Comparison of ENCODE assay signal across 27 cellular contexts in genomic region chr22:45477366-45478107, GRCh38. TPM values are rescaled to one million over a fixed set of nuclear protein-coding genes. Genes with fewer than 3 reads are reported as not detected.
DNase-seq lines count a peak whose midpoint lies in the region; ATAC-seq and TF ChIP-seq lines count a peak whose summit lies in the region.
"Had no signal": no experiment of that assay in that cellular context is flagged by ENCODE, and none has a peak within 500 bp of the region (broad histone marks: within the 10 kb centered on the region; RNA-seq: fewer than 3 reads in every experiment).

No MANE protein-coding gene starts in this region.

- no peaks in the 10 kb centered on the region for H3K9me3 ChIP-seq in ascending aorta
- no peaks in the 10 kb centered on the region for H3K9me3 ChIP-seq in lower lobe of right lung
- H3K9me3 ChIP-seq in testis: no peaks in the 10 kb centered on the region
- H3K9me3 ChIP-seq: esophagus squamous epithelium, suprapubic skin had no signal

- H3K36me3 ChIP-seq in ascending aorta (no peaks in the 10 kb centered on the region), lower lobe of right lung (no peaks in the 10 kb centered on the region), testis (ENCODE audit: low read depth, missing control alignments) (no peaks in the 10 kb centered on the region)
- H3K36me3 ChIP-seq: esophagus squamous epithelium, suprapubic skin had no signal

- H3K4me1 ChIP-seq in ascending aorta (peaks cover 5 to 24% of the 10 kb centered on the region in 2 donors), lower lobe of right lung (no peaks in the 10 kb centered on the region), testis (peaks cover 26% of the 10 kb centered on the region)

- 60 to 64% methylated on average over 7 of the region's 7 CpGs for WGBS in testis, 2 donors

- intact Hi-C loops in ascending aorta (cut with DNase I) (loop anchor here (2.0 to 5.0 kb wide), 2 partner anchors 35 to 61 kb away; no protein-coding TSS in a partner anchor), lower lobe of right lung (cut with DNase I) (no loop called here), testis (cut with DNase I; ENCODE audit: low total_unique reads) (no loop called here)

- H3K4me3 ChIP-seq in ascending aorta: no peak overlapping the region
- H3K4me3 ChIP-seq in lower lobe of right lung: no peak overlapping the region
- H3K4me3 ChIP-seq in testis: no peak overlapping the region
- H3K4me3 ChIP-seq: esophagus squamous epithelium, GM23338, SK-N-MC, suprapubic skin had no signal

- TF ChIP-seq CTCF in ascending aorta (IDR thresholded peaks at IDR 0.05) (no peak), lower lobe of right lung (IDR thresholded peaks at IDR 0.05) (no peak), testis (IDR thresholded peaks at IDR 0.05) (no peak)

- DNase-seq in activated effector memory CD4-positive, alpha-beta T cell treated with anti-CD3 and anti-CD28 coated beads, Interleukin-2, amount 50 U/mL, for 16 hours: peak; percentile 17
- no peak for DNase-seq in activated effector memory CD4-positive, alpha-beta T cell treated with Interleukin-2 at 50 U/mL for 16 hours
- no peak for DNase-seq in ascending aorta (ENCODE audit: low spot score in 2 of 2)
- peak; percentile 4 for DNase-seq in lower lobe of right lung
- peak; percentile 19 for DNase-seq in testis
- DNase-seq in stimulated activated CD4-positive, alpha-beta T cell treated with anti-CD3 and anti-CD28 coated beads, Interleukin-4, amount 100 ng/mL, for 1 hour: no peak
- DNase-seq in GM19240 (ENCODE audit: insufficient read length, low spot score): no peak
- DNase-seq in T-helper 1 cell: no peak
- DNase-seq: activated CD4-positive, alpha-beta T cell treated with anti-CD3 and anti-CD28 coated beads, Interleukin-2, amount 50 U/mL, for 48 hours; amygdala; caudate nucleus; CD4-positive, CD25-positive, alpha-beta regulatory T cell; DMS 273 treated with DMSO at 0.1 percent for 48 hours; esophagus squamous epithelium; foreskin melanocyte; NCI-H2081 treated with DMSO at 0.1 percent for 48 hours; NCI-H226; occipital lobe; retina; stimulated activated CD4-positive, alpha-beta T cell treated with anti-CD3 and anti-CD28 coated beads, Interleukin-4, amount 100 ng/mL, for 4 hours had no signal

- TF ChIP-seq POLR2A in testis (IDR thresholded peaks at IDR 0.05): no peak

- no peak for ATAC-seq in lower lobe of right lung
- ATAC-seq: GM23338; stimulated activated memory B cell treated with anti-CD40 and anti-IgM and Interleukin-4, amounts not matched to agents 10 μg/mL and 1 μg/mL and 100 μg/mL, for 72 hours had no signal

- peak overlapping the region; percentile 65 to 86 for H3K27ac ChIP-seq in ascending aorta
- H3K27ac ChIP-seq in lower lobe of right lung: no peak overlapping the region
- peak overlapping the region in 1 of 2 donors; percentile 50 for H3K27ac ChIP-seq in testis
- H3K27ac ChIP-seq: 22Rv1, SK-N-MC had no signal

- no peaks in the 10 kb centered on the region for H3K27me3 ChIP-seq in ascending aorta
- H3K27me3 ChIP-seq in lower lobe of right lung (ENCODE audit: low read depth): no peaks in the 10 kb centered on the region
- H3K27me3 ChIP-seq in testis: no peaks in the 10 kb centered on the region
- H3K27me3 ChIP-seq: esophagus squamous epithelium, suprapubic skin had no signal

RNA-seq across cellular contexts. Expression of gene FBLN1, which starts 25.1 kb away (rescaled TPM):
- total RNA-seq in ascending aorta: 580 TPM
- total RNA-seq in lower lobe of right lung: 307 TPM
- total RNA-seq in testis: 10 to 100 TPM; 32.4 to 42.2 TPM
- polyA plus RNA-seq in testis (ENCODE audit: insufficient read depth, low read depth, low replicate concordance): 154 TPM
- total RNA-seq: activated T-helper 1 cell treated with anti-CD3 and anti-CD28 coated beads, Interleukin-12 subunit alpha, Interleukin-12 subunit beta, Interleukin-2, Interleukin-4 antibody, amounts not matched to agents 30 ng/mL and 10 ng/mL and 1 ng/mL, durations not matched to agents 14 hours and 24 hours and 36 hours had no signal
- polyA plus RNA-seq: CD4-positive, CD25-positive, alpha-beta regulatory T cell; IgD-negative memory B cell had no signal

Comparison
In these comparisons a context has a peak if more than half of its experiments do, and no peak if none do; other contexts are left out.
1. DNase-seq: peak in activated effector memory CD4-positive, alpha-beta T cell treated with anti-CD3 and anti-CD28 coated beads, Interleukin-2, amount 50 U/mL, for 16 hours (single experiment), lower lobe of right lung (single experiment) and testis (single experiment); none in activated effector memory CD4-positive, alpha-beta T cell treated with Interleukin-2 at 50 U/mL for 16 hours (single experiment), ascending aorta (0 of 2), stimulated activated CD4-positive, alpha-beta T cell treated with anti-CD3 and anti-CD28 coated beads, Interleukin-4, amount 100 ng/mL, for 1 hour (single experiment), GM19240 (single experiment) and T-helper 1 cell (0 of 5).